Comparison of ENCODE assay signal across 1 cellular context in genomic region chr19:48634424-48635262, GRCh38.
A peak's percentile ranks its signal among the peaks of the same experiment; 100 is the strongest.
TF ChIP-seq lines count a peak whose summit lies in the region.

No MANE protein-coding gene starts in this region.

TF ChIP-seq in K562, 482 proteins besides CTCF, POLR2A, EP300 and RAD21 (continued from another document and continues in another):
- TF ChIP-seq, protein P1, sequence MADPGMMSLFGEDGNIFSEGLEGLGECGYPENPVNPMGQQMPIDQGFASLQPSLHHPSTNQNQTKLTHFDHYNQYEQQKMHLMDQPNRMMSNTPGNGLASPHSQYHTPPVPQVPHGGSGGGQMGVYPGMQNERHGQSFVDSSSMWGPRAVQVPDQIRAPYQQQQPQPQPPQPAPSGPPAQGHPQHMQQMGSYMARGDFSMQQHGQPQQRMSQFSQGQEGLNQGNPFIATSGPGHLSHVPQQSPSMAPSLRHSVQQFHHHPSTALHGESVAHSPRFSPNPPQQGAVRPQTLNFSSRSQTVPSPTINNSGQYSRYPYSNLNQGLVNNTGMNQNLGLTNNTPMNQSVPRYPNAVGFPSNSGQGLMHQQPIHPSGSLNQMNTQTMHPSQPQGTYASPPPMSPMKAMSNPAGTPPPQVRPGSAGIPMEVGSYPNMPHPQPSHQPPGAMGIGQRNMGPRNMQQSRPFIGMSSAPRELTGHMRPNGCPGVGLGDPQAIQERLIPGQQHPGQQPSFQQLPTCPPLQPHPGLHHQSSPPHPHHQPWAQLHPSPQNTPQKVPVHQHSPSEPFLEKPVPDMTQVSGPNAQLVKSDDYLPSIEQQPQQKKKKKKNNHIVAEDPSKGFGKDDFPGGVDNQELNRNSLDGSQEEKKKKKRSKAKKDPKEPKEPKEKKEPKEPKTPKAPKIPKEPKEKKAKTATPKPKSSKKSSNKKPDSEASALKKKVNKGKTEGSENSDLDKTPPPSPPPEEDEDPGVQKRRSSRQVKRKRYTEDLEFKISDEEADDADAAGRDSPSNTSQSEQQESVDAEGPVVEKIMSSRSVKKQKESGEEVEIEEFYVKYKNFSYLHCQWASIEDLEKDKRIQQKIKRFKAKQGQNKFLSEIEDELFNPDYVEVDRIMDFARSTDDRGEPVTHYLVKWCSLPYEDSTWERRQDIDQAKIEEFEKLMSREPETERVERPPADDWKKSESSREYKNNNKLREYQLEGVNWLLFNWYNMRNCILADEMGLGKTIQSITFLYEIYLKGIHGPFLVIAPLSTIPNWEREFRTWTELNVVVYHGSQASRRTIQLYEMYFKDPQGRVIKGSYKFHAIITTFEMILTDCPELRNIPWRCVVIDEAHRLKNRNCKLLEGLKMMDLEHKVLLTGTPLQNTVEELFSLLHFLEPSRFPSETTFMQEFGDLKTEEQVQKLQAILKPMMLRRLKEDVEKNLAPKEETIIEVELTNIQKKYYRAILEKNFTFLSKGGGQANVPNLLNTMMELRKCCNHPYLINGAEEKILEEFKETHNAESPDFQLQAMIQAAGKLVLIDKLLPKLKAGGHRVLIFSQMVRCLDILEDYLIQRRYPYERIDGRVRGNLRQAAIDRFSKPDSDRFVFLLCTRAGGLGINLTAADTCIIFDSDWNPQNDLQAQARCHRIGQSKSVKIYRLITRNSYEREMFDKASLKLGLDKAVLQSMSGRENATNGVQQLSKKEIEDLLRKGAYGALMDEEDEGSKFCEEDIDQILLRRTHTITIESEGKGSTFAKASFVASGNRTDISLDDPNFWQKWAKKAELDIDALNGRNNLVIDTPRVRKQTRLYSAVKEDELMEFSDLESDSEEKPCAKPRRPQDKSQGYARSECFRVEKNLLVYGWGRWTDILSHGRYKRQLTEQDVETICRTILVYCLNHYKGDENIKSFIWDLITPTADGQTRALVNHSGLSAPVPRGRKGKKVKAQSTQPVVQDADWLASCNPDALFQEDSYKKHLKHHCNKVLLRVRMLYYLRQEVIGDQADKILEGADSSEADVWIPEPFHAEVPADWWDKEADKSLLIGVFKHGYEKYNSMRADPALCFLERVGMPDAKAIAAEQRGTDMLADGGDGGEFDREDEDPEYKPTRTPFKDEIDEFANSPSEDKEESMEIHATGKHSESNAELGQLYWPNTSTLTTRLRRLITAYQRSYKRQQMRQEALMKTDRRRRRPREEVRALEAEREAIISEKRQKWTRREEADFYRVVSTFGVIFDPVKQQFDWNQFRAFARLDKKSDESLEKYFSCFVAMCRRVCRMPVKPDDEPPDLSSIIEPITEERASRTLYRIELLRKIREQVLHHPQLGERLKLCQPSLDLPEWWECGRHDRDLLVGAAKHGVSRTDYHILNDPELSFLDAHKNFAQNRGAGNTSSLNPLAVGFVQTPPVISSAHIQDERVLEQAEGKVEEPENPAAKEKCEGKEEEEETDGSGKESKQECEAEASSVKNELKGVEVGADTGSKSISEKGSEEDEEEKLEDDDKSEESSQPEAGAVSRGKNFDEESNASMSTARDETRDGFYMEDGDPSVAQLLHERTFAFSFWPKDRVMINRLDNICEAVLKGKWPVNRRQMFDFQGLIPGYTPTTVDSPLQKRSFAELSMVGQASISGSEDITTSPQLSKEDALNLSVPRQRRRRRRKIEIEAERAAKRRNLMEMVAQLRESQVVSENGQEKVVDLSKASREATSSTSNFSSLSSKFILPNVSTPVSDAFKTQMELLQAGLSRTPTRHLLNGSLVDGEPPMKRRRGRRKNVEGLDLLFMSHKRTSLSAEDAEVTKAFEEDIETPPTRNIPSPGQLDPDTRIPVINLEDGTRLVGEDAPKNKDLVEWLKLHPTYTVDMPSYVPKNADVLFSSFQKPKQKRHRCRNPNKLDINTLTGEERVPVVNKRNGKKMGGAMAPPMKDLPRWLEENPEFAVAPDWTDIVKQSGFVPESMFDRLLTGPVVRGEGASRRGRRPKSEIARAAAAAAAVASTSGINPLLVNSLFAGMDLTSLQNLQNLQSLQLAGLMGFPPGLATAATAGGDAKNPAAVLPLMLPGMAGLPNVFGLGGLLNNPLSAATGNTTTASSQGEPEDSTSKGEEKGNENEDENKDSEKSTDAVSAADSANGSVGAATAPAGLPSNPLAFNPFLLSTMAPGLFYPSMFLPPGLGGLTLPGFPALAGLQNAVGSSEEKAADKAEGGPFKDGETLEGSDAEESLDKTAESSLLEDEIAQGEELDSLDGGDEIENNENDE (IDR thresholded peaks at IDR 0.05; ENCODE audit: low read depth, low read length) = no peak
- TF ChIP-seq HNRNPUL1 (IDR thresholded peaks at IDR 0.05; ENCODE audit: low read length) (no peak), ZNF561 (CRISPR knock-in tag; conservative IDR thresholded peaks at IDR 0.05) (no peak), HSF4 (CRISPR knock-in tag; IDR thresholded peaks at IDR 0.05; ENCODE audit: borderline replicate concordance) (no peak), CBX1 (IDR thresholded peaks at IDR 0.05; ENCODE audit: low read depth) (no peak), DNMT1 (IDR thresholded peaks at IDR 0.05) (no peak), SREBF1 (IDR thresholded peaks at IDR 0.05; ENCODE audit: borderline replicate concordance, low read depth, low read length) (no peak), ZNF655 (CRISPR knock-in tag; IDR thresholded peaks at IDR 0.05) (no peak), BRD4 (IDR thresholded peaks at IDR 0.05) (no peak), CEBPB (tag; IDR thresholded peaks at IDR 0.05) (no peak), ZNF766 (CRISPR knock-in tag; conservative IDR thresholded peaks at IDR 0.05) (no peak), ZNF175 (CRISPR knock-in tag; IDR thresholded peaks at IDR 0.05; ENCODE audit: low read depth) (no peak), ZNF239 (CRISPR knock-in tag; IDR thresholded peaks at IDR 0.05) (peak; percentile 12; the same call in 1 of the 2 replicates), RB1 (IDR thresholded peaks at IDR 0.05; ENCODE audit: low read depth) (peak; percentile 66; the same call in 1 of the 2 replicates), C11orf30 (IDR thresholded peaks at IDR 0.05; ENCODE audit: low read depth) (no peak), ZKSCAN1 (IDR thresholded peaks at IDR 0.05; ENCODE audit: low read depth, low read length) (no peak), SOX6 (IDR thresholded peaks at IDR 0.05) (peak; percentile 71), ZNF143 (CRISPR knock-in tag; IDR thresholded peaks at IDR 0.05) (no peak), ATF1 (CRISPR knock-in tag; IDR thresholded peaks at IDR 0.05) (no peak), ATF1 (tag; IDR thresholded peaks at IDR 0.05) (peak; percentile 55), HMG20A (CRISPR knock-in tag; conservative IDR thresholded peaks at IDR 0.05) (no peak), TAF9B (IDR thresholded peaks at IDR 0.05; ENCODE audit: partially characterized antibody) (no peak), ZNF717 (CRISPR knock-in tag; IDR thresholded peaks at IDR 0.05) (no peak), CHD2 (IDR thresholded peaks at IDR 0.05; ENCODE audit: low read depth, low read length) (no peak), FOXJ2 (tag; IDR thresholded peaks at IDR 0.05) (peak; percentile 5; the same call in 1 of the 2 replicates), CTCFL (IDR thresholded peaks at IDR 0.05; ENCODE audit: borderline replicate concordance, insufficient read depth, low read depth, low read length, poor library complexity, severe bottlenecking) (no peak), KDM5B (IDR thresholded peaks at IDR 0.05; ENCODE audit: insufficient replicate concordance, low read depth, low read length) (peak; percentile 59), RCOR1 (IDR thresholded peaks at IDR 0.05; ENCODE audit: borderline replicate concordance in 1 of 2, low read depth in 2 of 2, low read length in 2 of 2) (peak in 1 of 2 experiments; percentile 51; a peak in 1 of 4 replicates), PHF8 (IDR thresholded peaks at IDR 0.05; ENCODE audit: borderline replicate concordance, low read length) (peak; percentile 52; the same call in 1 of the 2 replicates), HOXB6 (CRISPR knock-in tag; IDR thresholded peaks at IDR 0.05; ENCODE audit: borderline replicate concordance) (no peak), SMARCC2 (IDR thresholded peaks at IDR 0.05; ENCODE audit: low read depth) (no peak), KDM1A (IDR thresholded peaks at IDR 0.05) (peak in 1 of 2 experiments; percentile 11; a peak in 1 of 4 replicates), HNRNPL (IDR thresholded peaks at IDR 0.05; ENCODE audit: low read depth, low read length) (no peak), ZNF583 (CRISPR knock-in tag; IDR thresholded peaks at IDR 0.05) (0 out of 2 replicates have a peak, but pooled peaks have one; percentile 36), LEF1 (IDR thresholded peaks at IDR 0.05) (peak; percentile 95), ESRRA (IDR thresholded peaks at IDR 0.05; ENCODE audit: borderline replicate concordance, low read depth) (no peak), RBM39 (optimal IDR thresholded peaks at IDR 0.05; ENCODE audit: low read depth, low read length) (no peak), ZNF12 (CRISPR knock-in tag; IDR thresholded peaks at IDR 0.05) (no peak), ADNP (tag; IDR thresholded peaks at IDR 0.05) (no peak), GABPB2 (CRISPR knock-in tag; conservative IDR thresholded peaks at IDR 0.05) (no peak), LARP7 (IDR thresholded peaks at IDR 0.05) (no peak), ZNF24 (IDR thresholded peaks at IDR 0.05) (no peak), TAL1 (IDR thresholded peaks at IDR 0.05) (no peak), L3MBTL2 (IDR thresholded peaks at IDR 0.05) (peak; percentile 85), ZNF354B (CRISPR knock-in tag; IDR thresholded peaks at IDR 0.05) (no peak)
- TF ChIP-seq, protein P2, sequence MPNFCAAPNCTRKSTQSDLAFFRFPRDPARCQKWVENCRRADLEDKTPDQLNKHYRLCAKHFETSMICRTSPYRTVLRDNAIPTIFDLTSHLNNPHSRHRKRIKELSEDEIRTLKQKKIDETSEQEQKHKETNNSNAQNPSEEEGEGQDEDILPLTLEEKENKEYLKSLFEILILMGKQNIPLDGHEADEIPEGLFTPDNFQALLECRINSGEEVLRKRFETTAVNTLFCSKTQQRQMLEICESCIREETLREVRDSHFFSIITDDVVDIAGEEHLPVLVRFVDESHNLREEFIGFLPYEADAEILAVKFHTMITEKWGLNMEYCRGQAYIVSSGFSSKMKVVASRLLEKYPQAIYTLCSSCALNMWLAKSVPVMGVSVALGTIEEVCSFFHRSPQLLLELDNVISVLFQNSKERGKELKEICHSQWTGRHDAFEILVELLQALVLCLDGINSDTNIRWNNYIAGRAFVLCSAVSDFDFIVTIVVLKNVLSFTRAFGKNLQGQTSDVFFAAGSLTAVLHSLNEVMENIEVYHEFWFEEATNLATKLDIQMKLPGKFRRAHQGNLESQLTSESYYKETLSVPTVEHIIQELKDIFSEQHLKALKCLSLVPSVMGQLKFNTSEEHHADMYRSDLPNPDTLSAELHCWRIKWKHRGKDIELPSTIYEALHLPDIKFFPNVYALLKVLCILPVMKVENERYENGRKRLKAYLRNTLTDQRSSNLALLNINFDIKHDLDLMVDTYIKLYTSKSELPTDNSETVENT (CRISPR knock-in tag; IDR thresholded peaks at IDR 0.05) = peak; percentile 75; the same call in 1 of the 2 replicates
- TF ChIP-seq, protein P3, sequence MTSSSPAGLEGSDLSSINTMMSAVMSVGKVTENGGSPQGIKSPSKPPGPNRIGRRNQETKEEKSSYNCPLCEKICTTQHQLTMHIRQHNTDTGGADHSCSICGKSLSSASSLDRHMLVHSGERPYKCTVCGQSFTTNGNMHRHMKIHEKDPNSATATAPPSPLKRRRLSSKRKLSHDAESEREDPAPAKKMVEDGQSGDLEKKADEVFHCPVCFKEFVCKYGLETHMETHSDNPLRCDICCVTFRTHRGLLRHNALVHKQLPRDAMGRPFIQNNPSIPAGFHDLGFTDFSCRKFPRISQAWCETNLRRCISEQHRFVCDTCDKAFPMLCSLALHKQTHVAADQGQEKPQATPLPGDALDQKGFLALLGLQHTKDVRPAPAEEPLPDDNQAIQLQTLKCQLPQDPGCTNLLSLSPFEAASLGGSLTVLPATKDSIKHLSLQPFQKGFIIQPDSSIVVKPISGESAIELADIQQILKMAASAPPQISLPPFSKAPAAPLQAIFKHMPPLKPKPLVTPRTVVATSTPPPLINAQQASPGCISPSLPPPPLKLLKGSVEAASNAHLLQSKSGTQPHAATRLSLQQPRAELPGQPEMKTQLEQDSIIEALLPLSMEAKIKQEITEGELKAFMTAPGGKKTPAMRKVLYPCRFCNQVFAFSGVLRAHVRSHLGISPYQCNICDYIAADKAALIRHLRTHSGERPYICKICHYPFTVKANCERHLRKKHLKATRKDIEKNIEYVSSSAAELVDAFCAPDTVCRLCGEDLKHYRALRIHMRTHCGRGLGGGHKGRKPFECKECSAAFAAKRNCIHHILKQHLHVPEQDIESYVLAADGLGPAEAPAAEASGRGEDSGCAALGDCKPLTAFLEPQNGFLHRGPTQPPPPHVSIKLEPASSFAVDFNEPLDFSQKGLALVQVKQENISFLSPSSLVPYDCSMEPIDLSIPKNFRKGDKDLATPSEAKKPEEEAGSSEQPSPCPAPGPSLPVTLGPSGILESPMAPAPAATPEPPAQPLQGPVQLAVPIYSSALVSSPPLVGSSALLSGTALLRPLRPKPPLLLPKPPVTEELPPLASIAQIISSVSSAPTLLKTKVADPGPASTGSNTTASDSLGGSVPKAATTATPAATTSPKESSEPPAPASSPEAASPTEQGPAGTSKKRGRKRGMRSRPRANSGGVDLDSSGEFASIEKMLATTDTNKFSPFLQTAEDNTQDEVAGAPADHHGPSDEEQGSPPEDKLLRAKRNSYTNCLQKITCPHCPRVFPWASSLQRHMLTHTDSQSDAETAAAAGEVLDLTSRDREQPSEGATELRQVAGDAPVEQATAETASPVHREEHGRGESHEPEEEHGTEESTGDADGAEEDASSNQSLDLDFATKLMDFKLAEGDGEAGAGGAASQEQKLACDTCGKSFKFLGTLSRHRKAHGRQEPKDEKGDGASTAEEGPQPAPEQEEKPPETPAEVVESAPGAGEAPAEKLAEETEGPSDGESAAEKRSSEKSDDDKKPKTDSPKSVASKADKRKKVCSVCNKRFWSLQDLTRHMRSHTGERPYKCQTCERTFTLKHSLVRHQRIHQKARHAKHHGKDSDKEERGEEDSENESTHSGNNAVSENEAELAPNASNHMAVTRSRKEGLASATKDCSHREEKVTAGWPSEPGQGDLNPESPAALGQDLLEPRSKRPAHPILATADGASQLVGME (CRISPR knock-in tag; IDR thresholded peaks at IDR 0.05) = no peak
